2 cellular contexts compared by ENCODE assay signal in genomic region chr21:44671911-44672310, GRCh38.
TF ChIP-seq lines count a peak whose summit lies in the region.

No MANE protein-coding gene starts in this region.

TF ChIP-seq in HEK293, 187 proteins besides CTCF, POLR2A, EP300 and RAD21:
- TF ChIP-seq KLF7 (tag by site-specific recombination; IDR thresholded peaks at IDR 0.05; ENCODE audit: borderline replicate concordance): no peak
- peak; percentile 59 for TF ChIP-seq SETDB1 (IDR thresholded peaks at IDR 0.05; ENCODE audit: insufficient read length, low read length)

TF ChIP-seq in K562, 482 proteins besides CTCF, POLR2A, EP300 and RAD21:
- 0 out of 2 replicates have a peak, but pooled peaks have one; percentile 45 for TF ChIP-seq HLTF (IDR thresholded peaks at IDR 0.05)
- TF ChIP-seq TRIM28 (IDR thresholded peaks at IDR 0.05): peak; percentile 86
- TF ChIP-seq ZNF239 (CRISPR knock-in tag; IDR thresholded peaks at IDR 0.05): no peak
- 0 out of 3 replicates have a peak, but pooled peaks of 1 of the 2 experiments have one; percentile 32 for TF ChIP-seq CBX3 (IDR thresholded peaks at IDR 0.05; ENCODE audit: borderline replicate concordance in 1 of 2, low read length in 2 of 2)
- TF ChIP-seq HCFC1 (IDR thresholded peaks at IDR 0.05; ENCODE audit: low read depth, low read length): no peak
- TF ChIP-seq ZNF583 (CRISPR knock-in tag; IDR thresholded peaks at IDR 0.05): peak; percentile 95; the same call in 1 of the 2 replicates
- TF ChIP-seq ZEB2 (IDR thresholded peaks at IDR 0.05): peak; percentile 36; the same call in 1 of the 2 replicates
- no peak for TF ChIP-seq HNRNPH1 (optimal IDR thresholded peaks at IDR 0.05; ENCODE audit: low read depth, low read length)
- 0 out of 4 replicates have a peak, but pooled peaks of 1 of the 2 experiments have one; percentile 23 for TF ChIP-seq TRIM24 (IDR thresholded peaks at IDR 0.05)
- TF ChIP-seq, protein P1, sequence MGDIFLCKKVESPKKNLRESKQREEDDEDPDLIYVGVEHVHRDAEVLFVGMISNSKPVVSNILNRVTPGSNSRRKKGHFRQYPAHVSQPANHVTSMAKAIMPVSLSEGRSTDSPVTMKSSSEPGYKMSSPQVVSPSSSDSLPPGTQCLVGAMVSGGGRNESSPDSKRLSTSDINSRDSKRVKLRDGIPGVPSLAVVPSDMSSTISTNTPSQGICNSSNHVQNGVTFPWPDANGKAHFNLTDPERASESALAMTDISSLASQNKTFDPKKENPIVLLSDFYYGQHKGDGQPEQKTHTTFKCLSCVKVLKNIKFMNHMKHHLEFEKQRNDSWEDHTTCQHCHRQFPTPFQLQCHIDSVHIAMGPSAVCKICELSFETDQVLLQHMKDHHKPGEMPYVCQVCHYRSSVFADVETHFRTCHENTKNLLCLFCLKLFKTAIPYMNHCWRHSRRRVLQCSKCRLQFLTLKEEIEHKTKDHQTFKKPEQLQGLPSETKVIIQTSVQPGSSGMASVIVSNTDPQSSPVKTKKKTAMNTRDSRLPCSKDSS (IDR thresholded peaks at IDR 0.05; ENCODE audit: low read depth, partially characterized antibody): peak; percentile 63
